ENCODE assay signal across 2 cellular contexts in the genomic region with DNA sequence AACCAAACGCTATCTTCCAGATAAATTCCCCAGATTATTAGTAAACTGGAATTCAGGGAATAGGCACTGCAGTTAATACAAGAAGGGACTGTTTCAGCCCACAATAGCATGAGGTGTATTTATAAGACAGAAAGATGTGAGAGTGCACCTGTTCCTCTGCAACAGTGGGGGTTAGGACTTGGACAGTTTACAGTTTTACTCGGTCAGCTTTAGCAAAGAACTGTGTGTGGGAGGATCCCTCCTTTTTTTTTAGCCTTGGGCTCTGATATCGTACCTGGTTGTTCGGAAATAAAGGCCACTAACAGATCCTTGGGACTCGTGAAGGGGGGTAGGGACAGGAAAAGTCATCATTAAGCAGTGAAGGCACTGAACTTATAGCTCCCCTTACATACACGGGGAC.
A peak's percentile ranks its signal among the peaks of the same experiment; 100 is the strongest.
TF ChIP-seq lines count a peak whose summit lies in the region.

No MANE protein-coding gene starts in this region.

TF ChIP-seq in K562, 482 proteins besides CTCF, POLR2A, EP300 and RAD21:
- 0 out of 2 replicates have a peak, but pooled peaks have one; percentile 33 for TF ChIP-seq SOX6 (IDR thresholded peaks at IDR 0.05)
- TF ChIP-seq JUND (IDR thresholded peaks at IDR 0.05; ENCODE audit: borderline replicate concordance, low read depth, low read length), result no peak
- TF ChIP-seq JUND (tag; IDR thresholded peaks at IDR 0.05; ENCODE audit: borderline replicate concordance, low read depth, low read length), result 0 out of 3 replicates have a peak, but pooled peaks have one; percentile 42
- no peak for TF ChIP-seq ZNF197 (CRISPR knock-in tag; IDR thresholded peaks at IDR 0.05; ENCODE audit: low read depth)
- TF ChIP-seq SIN3A (IDR thresholded peaks at IDR 0.05; ENCODE audit: borderline replicate concordance in 2 of 2, control insufficient read depth in 1 of 2, low read depth in 2 of 2, low read length in 2 of 2), result 0 out of 4 replicates have a peak, but pooled peaks of 1 of the 2 experiments have one; percentile 45
- TF ChIP-seq TEAD2 (tag; IDR thresholded peaks at IDR 0.05), result no peak
- no peak for TF ChIP-seq RHOXF2B (CRISPR knock-in tag; conservative IDR thresholded peaks at IDR 0.05)
- no peak for TF ChIP-seq OTX1 (CRISPR knock-in tag; IDR thresholded peaks at IDR 0.05)
- TF ChIP-seq BRCA1 (IDR thresholded peaks at IDR 0.05), result no peak
- TF ChIP-seq BRCA1 (CRISPR knock-in tag; IDR thresholded peaks at IDR 0.05), result no peak
- peak; percentile 34; the same call in 1 of the 2 replicates for TF ChIP-seq ZNF384 (IDR thresholded peaks at IDR 0.05; ENCODE audit: low read depth, low read length)

TF ChIP-seq in GM12891, 5 proteins besides CTCF, POLR2A, EP300 and RAD21:
- TF ChIP-seq SPI1 (IDR thresholded peaks at IDR 0.05; ENCODE audit: low read depth, low read length) (no peak), TAF1 (IDR thresholded peaks at IDR 0.05; ENCODE audit: low read depth, low read length) (no peak), POU2F2 (IDR thresholded peaks at IDR 0.05; ENCODE audit: low read depth, low read length) (no peak), PAX5 (IDR thresholded peaks at IDR 0.05; ENCODE audit: insufficient read depth, low read length, severe bottlenecking) (no peak), POLR2AphosphoS5 (IDR thresholded peaks at IDR 0.05; ENCODE audit: low read depth, low read length) (no peak)
